In the genomic region with DNA sequence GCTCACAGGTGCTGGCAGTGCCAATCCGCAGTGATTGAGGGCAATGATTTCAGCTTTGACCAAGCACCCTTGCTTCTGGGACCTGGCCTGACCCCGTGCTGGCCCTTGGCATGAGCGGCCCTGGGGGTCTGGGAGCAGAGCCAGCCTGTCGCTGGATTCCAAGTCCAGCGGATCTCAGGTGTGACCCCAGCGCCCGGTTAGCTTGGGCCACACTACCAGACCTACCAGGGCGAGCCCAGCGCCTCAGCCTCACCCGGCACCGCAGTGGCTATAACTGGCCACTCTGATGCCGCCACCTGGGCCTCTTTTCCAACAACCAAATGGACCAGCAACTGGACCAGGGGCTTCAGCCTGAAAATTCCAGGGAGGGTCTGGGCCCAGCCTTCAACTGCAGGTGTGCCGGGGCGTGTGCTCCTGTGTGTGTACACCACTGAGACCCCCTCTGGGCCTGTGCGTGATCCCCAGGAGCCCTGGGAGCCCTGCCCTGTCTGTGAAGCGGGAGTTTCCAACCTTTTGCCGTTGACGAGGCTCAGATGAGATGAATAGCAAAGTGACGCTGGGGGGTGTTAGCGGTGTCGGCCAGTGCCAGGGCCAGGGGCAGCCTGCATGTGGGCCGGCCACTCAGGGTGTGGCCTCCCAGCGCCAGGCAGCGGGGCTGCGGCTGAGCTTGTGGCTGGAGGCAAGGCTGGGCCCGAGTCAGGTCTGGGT, we compare ENCODE assay signal across 1 cellular context.
A peak's percentile ranks its signal among the peaks of the same experiment; 100 is the strongest.
TF ChIP-seq lines count a peak whose summit lies in the region.

No MANE protein-coding gene starts in this region.

TF ChIP-seq in HepG2, 621 proteins besides CTCF, POLR2A, EP300 and RAD21 (continued from another document and continues in another):
- TF ChIP-seq, protein P1, sequence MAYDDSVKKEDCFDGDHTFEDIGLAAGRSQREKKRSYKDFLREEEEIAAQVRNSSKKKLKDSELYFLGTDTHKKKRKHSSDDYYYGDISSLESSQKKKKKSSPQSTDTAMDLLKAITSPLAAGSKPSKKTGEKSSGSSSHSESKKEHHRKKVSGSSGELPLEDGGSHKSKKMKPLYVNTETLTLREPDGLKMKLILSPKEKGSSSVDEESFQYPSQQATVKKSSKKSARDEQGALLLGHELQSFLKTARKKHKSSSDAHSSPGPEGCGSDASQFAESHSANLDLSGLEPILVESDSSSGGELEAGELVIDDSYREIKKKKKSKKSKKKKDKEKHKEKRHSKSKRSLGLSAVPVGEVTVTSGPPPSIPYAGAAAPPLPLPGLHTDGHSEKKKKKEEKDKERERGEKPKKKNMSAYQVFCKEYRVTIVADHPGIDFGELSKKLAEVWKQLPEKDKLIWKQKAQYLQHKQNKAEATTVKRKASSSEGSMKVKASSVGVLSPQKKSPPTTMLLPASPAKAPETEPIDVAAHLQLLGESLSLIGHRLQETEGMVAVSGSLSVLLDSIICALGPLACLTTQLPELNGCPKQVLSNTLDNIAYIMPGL (CRISPR knock-in tag; IDR thresholded peaks at IDR 0.05; ENCODE audit: borderline replicate concordance in 1 of 2, low read depth in 1 of 2), result peak in 1 of 2 experiments; percentile 13; a peak in 1 of 4 replicates
- TF ChIP-seq ZNF782 (CRISPR knock-in tag; IDR thresholded peaks at IDR 0.05; ENCODE audit: borderline replicate concordance), result 0 out of 2 replicates have a peak, but pooled peaks have one; percentile 2
- TF ChIP-seq, protein P2, sequence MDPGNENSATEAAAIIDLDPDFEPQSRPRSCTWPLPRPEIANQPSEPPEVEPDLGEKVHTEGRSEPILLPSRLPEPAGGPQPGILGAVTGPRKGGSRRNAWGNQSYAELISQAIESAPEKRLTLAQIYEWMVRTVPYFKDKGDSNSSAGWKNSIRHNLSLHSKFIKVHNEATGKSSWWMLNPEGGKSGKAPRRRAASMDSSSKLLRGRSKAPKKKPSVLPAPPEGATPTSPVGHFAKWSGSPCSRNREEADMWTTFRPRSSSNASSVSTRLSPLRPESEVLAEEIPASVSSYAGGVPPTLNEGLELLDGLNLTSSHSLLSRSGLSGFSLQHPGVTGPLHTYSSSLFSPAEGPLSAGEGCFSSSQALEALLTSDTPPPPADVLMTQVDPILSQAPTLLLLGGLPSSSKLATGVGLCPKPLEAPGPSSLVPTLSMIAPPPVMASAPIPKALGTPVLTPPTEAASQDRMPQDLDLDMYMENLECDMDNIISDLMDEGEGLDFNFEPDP (CRISPR knock-in tag; conservative IDR thresholded peaks at IDR 0.05), result no peak
- TF ChIP-seq ZNF629 (CRISPR knock-in tag; conservative IDR thresholded peaks at IDR 0.05), result no peak
- TF ChIP-seq REXO4 (CRISPR knock-in tag; IDR thresholded peaks at IDR 0.05; ENCODE audit: borderline replicate concordance), result 0 out of 2 replicates have a peak, but pooled peaks have one; percentile 34
- TF ChIP-seq ZNF720 (CRISPR knock-in tag; IDR thresholded peaks at IDR 0.05), result no peak
- TF ChIP-seq, protein P3, sequence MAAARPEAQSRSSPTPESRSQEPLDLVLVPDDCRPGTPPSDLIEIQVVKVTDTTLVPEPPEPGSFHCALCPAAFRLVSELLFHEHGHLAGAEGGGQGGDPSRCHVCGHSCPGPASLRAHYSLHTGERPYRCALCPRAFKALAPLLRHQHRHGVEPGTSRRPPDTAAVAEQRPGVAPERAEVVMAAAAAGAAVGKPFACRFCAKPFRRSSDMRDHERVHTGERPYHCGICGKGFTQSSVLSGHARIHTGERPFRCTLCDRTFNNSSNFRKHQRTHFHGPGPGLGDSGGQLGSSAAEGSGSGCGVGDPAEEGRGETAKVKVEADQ (CRISPR knock-in tag; IDR thresholded peaks at IDR 0.05; ENCODE audit: borderline replicate concordance), result no peak
- TF ChIP-seq, protein P4, sequence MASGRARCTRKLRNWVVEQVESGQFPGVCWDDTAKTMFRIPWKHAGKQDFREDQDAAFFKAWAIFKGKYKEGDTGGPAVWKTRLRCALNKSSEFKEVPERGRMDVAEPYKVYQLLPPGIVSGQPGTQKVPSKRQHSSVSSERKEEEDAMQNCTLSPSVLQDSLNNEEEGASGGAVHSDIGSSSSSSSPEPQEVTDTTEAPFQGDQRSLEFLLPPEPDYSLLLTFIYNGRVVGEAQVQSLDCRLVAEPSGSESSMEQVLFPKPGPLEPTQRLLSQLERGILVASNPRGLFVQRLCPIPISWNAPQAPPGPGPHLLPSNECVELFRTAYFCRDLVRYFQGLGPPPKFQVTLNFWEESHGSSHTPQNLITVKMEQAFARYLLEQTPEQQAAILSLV (CRISPR knock-in tag; IDR thresholded peaks at IDR 0.05; ENCODE audit: borderline replicate concordance), result 0 out of 2 replicates have a peak, but pooled peaks have one; percentile 10
- TF ChIP-seq, protein P5, sequence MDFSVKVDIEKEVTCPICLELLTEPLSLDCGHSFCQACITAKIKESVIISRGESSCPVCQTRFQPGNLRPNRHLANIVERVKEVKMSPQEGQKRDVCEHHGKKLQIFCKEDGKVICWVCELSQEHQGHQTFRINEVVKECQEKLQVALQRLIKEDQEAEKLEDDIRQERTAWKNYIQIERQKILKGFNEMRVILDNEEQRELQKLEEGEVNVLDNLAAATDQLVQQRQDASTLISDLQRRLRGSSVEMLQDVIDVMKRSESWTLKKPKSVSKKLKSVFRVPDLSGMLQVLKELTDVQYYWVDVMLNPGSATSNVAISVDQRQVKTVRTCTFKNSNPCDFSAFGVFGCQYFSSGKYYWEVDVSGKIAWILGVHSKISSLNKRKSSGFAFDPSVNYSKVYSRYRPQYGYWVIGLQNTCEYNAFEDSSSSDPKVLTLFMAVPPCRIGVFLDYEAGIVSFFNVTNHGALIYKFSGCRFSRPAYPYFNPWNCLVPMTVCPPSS (IDR thresholded peaks at IDR 0.05), result no peak
- TF ChIP-seq, protein P6, sequence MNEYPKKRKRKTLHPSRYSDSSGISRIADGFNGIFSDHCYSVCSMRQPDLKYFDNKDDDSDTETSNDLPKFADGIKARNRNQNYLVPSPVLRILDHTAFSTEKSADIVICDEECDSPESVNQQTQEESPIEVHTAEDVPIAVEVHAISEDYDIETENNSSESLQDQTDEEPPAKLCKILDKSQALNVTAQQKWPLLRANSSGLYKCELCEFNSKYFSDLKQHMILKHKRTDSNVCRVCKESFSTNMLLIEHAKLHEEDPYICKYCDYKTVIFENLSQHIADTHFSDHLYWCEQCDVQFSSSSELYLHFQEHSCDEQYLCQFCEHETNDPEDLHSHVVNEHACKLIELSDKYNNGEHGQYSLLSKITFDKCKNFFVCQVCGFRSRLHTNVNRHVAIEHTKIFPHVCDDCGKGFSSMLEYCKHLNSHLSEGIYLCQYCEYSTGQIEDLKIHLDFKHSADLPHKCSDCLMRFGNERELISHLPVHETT (CRISPR knock-in tag; conservative IDR thresholded peaks at IDR 0.05), result no peak
- TF ChIP-seq ZBTB38 (CRISPR knock-in tag; IDR thresholded peaks at IDR 0.05), result peak; percentile 12; the same call in 1 of the 2 replicates
- TF ChIP-seq RCOR2 (CRISPR knock-in tag; IDR thresholded peaks at IDR 0.05), result no peak
- no peak for TF ChIP-seq HNF4G (IDR thresholded peaks at IDR 0.05; ENCODE audit: borderline replicate concordance, low read depth, low read length)
- peak; percentile 11; the same call in 1 of the 2 replicates for TF ChIP-seq HNF4G (CRISPR knock-in tag; IDR thresholded peaks at IDR 0.05; ENCODE audit: borderline replicate concordance, low read depth)
- TF ChIP-seq, protein P7, sequence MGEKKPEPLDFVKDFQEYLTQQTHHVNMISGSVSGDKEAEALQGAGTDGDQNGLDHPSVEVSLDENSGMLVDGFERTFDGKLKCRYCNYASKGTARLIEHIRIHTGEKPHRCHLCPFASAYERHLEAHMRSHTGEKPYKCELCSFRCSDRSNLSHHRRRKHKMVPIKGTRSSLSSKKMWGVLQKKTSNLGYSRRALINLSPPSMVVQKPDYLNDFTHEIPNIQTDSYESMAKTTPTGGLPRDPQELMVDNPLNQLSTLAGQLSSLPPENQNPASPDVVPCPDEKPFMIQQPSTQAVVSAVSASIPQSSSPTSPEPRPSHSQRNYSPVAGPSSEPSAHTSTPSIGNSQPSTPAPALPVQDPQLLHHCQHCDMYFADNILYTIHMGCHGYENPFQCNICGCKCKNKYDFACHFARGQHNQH (CRISPR knock-in tag; IDR thresholded peaks at IDR 0.05), result no peak
- no peak for TF ChIP-seq SUZ12 (IDR thresholded peaks at IDR 0.05; ENCODE audit: low read depth, low read length)
- TF ChIP-seq ATRX (CRISPR knock-in tag; IDR thresholded peaks at IDR 0.05; ENCODE audit: borderline replicate concordance), result no peak
- TF ChIP-seq, protein P8, sequence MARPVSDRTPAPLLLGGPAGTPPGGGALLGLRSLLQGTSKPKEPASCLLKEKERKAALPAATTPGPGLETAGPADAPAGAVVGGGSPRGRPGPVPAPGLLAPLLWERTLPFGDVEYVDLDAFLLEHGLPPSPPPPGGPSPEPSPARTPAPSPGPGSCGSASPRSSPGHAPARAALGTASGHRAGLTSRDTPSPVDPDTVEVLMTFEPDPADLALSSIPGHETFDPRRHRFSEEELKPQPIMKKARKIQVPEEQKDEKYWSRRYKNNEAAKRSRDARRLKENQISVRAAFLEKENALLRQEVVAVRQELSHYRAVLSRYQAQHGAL (CRISPR knock-in tag; IDR thresholded peaks at IDR 0.05; ENCODE audit: not compliant biosample characterization), result no peak
- no peak for TF ChIP-seq ZFP41 (CRISPR knock-in tag; IDR thresholded peaks at IDR 0.05; ENCODE audit: borderline replicate concordance)
- TF ChIP-seq, protein P9, sequence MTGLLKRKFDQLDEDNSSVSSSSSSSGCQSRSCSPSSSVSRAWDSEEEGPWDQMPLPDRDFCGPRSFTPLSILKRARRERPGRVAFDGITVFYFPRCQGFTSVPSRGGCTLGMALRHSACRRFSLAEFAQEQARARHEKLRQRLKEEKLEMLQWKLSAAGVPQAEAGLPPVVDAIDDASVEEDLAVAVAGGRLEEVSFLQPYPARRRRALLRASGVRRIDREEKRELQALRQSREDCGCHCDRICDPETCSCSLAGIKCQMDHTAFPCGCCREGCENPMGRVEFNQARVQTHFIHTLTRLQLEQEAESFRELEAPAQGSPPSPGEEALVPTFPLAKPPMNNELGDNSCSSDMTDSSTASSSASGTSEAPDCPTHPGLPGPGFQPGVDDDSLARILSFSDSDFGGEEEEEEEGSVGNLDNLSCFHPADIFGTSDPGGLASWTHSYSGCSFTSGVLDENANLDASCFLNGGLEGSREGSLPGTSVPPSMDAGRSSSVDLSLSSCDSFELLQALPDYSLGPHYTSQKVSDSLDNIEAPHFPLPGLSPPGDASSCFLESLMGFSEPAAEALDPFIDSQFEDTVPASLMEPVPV (CRISPR knock-in tag; IDR thresholded peaks at IDR 0.05), result 0 out of 2 replicates have a peak, but pooled peaks have one; percentile 25
- no peak for TF ChIP-seq ESRRA (CRISPR knock-in tag; IDR thresholded peaks at IDR 0.05; ENCODE audit: low read depth)
- no peak for TF ChIP-seq THYN1 (CRISPR knock-in tag; IDR thresholded peaks at IDR 0.05; ENCODE audit: borderline replicate concordance, low read depth)
- TF ChIP-seq, protein P10, sequence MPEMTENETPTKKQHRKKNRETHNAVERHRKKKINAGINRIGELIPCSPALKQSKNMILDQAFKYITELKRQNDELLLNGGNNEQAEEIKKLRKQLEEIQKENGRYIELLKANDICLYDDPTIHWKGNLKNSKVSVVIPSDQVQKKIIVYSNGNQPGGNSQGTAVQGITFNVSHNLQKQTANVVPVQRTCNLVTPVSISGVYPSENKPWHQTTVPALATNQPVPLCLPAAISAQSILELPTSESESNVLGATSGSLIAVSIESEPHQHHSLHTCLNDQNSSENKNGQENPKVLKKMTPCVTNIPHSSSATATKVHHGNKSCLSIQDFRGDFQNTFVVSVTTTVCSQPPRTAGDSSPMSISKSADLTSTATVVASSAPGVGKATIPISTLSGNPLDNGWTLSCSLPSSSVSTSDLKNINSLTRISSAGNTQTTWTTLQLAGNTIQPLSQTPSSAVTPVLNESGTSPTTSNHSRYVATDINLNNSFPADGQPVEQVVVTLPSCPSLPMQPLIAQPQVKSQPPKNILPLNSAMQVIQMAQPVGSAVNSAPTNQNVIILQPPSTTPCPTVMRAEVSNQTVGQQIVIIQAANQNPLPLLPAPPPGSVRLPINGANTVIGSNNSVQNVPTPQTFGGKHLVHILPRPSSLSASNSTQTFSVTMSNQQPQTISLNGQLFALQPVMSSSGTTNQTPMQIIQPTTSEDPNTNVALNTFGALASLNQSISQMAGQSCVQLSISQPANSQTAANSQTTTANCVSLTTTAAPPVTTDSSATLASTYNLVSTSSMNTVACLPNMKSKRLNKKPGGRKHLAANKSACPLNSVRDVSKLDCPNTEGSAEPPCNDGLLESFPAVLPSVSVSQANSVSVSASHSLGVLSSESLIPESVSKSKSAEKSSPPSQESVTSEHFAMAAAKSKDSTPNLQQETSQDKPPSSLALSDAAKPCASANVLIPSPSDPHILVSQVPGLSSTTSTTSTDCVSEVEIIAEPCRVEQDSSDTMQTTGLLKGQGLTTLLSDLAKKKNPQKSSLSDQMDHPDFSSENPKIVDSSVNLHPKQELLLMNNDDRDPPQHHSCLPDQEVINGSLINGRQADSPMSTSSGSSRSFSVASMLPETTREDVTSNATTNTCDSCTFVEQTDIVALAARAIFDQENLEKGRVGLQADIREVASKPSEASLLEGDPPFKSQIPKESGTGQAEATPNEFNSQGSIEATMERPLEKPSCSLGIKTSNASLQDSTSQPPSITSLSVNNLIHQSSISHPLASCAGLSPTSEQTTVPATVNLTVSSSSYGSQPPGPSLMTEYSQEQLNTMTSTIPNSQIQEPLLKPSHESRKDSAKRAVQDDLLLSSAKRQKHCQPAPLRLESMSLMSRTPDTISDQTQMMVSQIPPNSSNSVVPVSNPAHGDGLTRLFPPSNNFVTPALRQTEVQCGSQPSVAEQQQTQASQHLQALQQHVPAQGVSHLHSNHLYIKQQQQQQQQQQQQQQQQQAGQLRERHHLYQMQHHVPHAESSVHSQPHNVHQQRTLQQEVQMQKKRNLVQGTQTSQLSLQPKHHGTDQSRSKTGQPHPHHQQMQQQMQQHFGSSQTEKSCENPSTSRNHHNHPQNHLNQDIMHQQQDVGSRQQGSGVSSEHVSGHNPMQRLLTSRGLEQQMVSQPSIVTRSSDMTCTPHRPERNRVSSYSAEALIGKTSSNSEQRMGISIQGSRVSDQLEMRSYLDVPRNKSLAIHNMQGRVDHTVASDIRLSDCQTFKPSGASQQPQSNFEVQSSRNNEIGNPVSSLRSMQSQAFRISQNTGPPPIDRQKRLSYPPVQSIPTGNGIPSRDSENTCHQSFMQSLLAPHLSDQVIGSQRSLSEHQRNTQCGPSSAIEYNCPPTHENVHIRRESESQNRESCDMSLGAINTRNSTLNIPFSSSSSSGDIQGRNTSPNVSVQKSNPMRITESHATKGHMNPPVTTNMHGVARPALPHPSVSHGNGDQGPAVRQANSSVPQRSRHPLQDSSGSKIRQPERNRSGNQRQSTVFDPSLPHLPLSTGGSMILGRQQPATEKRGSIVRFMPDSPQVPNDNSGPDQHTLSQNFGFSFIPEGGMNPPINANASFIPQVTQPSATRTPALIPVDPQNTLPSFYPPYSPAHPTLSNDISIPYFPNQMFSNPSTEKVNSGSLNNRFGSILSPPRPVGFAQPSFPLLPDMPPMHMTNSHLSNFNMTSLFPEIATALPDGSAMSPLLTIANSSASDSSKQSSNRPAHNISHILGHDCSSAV (CRISPR knock-in tag; IDR thresholded peaks at IDR 0.05; ENCODE audit: borderline replicate concordance), result no peak
- TF ChIP-seq ZFY (CRISPR knock-in tag; IDR thresholded peaks at IDR 0.05), result peak; percentile 55; the same call in 1 of the 2 replicates
- TF ChIP-seq, protein P11, sequence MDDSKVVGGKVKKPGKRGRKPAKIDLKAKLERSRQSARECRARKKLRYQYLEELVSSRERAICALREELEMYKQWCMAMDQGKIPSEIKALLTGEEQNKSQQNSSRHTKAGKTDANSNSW (CRISPR knock-in tag; IDR thresholded peaks at IDR 0.05; ENCODE audit: borderline replicate concordance), result no peak
